Comparison of ENCODE assay signal across 7 cellular contexts in the genomic region with DNA sequence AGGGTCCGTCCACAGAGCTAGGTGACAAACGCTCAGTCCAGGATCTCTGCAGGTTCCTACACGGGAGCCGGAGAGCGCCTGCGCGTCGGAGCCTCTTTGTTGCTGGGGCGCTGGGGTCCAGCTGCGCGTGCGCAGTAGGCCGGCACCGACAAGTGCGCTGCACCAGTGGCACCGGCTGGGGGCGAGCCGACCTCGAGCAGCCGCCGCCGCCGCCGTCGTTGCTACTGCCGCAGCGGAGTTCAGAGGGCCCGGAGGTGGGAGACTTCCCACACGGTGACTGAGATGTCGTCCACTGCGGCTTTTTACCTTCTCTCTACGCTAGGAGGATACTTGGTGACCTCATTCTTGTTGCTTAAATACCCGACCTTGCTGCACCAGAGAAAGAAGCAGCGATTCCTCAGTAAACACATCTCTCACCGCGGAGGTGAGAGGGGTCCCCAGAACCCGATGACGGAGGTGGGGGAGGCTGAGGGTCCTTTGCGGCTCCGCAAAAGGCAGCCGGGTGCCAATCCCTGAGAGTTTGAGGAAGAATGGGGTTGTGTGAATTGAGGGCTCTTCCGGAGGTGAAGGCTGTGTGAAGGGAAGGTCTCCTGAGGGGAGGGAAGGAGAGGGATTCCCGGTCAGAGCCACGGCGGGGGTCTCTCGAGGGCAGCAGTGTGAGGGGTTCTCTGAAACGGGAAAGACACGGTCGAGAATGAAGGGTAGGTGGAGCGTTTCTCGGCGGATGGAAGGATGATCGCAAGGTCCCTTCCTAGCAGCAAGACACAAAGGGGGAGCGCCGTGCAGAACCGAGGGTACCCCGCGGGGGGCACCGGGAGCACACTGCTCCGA.
DNase-seq lines count a peak whose midpoint lies in the region; ATAC-seq lines count a peak whose summit lies in the region.

Gene GDPD1 (plus strand): TSS at position 184 of the 831 bp plus-strand sequence. CDS start 99 bp downstream, at position 283.

- ATAC-seq in GM18508 (IDR thresholded peaks at IDR 0.05; ENCODE audit: insufficient read depth, unreplicated experiment) = peak; percentile 73
- peak; percentile 92 for ATAC-seq in HG02981 (IDR thresholded peaks at IDR 0.05; ENCODE audit: unreplicated experiment)

- DNase-seq in NCI-H1930 (lab: John Stamatoyannopoulos, UW) (peak; percentile 80 to 91), T-helper 22 cell (ENCODE audit: low read depth) (peak; percentile 93), astrocyte of the hippocampus (ENCODE audit: low read depth, low spot score) (peak; percentile 99), hypothalamus (lab: John Stamatoyannopoulos, UW) (peak; percentile 68 to 98 (median 91)), retina (peak; percentile 97)

Comparison
In these comparisons a context has a peak if more than half of its experiments do, and no peak if none do; other contexts are left out.
1. Peak in every context shown above with its lines: DNase-seq and ATAC-seq.